In the genomic region with DNA sequence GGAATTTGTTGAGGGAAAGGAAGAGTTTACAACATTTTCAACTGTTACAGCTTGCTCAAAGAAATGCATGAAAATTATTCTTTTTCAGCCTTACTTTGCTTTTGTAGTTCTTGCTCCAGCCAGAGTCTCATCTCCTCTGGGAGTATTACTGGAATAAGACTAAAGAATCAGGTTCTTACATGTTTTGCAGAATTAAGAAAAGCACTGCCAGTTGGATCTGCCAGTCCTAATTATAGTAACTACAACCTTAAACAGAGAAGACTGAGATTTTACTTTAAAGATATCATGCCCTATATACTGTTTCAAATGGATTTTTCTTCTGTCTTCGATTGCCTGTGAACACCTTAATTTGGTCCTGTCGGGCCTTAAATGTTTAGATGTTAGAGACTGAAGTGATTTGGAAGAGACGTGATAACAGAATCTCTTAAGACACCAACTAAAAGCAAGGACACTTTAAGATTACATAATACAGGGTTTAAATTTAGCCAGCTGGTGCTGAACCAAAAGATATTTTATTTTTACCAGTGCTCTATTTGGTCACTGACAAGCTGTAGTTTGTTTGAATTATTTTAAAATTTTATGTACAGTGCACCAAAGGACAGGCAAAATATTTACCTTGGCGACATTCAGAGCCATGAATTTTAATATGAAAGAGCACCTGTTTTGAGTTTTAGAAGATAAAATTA, we compare ENCODE assay signal across 23 cellular contexts.
DNase-seq lines count a peak whose midpoint lies in the region; ATAC-seq and TF ChIP-seq lines count a peak whose summit lies in the region.
"Had no signal": no experiment of that assay in that cellular context is flagged by ENCODE, and none has a peak within 500 bp of the region (broad histone marks: within the 10 kb centered on the region; RNA-seq: fewer than 3 reads in every experiment).

No MANE protein-coding gene starts in this region.

- H3K27me3 ChIP-seq in tibial artery: no peaks in the 10 kb centered on the region
- H3K27me3 ChIP-seq: ovary, transverse colon had no signal

- TF ChIP-seq CTCF in nephron (IDR thresholded peaks at IDR 0.05; ENCODE audit: unreplicated experiment in 3 of 3) (no peak), tibial artery (IDR thresholded peaks at IDR 0.05) (no peak)

- H3K4me3 ChIP-seq in tibial artery: no peak overlapping the region
- H3K4me3 ChIP-seq: lower lobe of right lung, ovary, skin epidermis, transverse colon had no signal

- no peaks in the 10 kb centered on the region for H3K27me3 Mint-ChIP-seq in nephron (ENCODE audit: low read depth)
- H3K27me3 Mint-ChIP-seq: activated CD4-positive, alpha-beta memory T cell treated with anti-CD3 and anti-CD28 coated beads for 36 hours; stimulated activated naive B cell treated with anti-CD40 and anti-IgM and Interleukin-4, amounts not matched to agents 10 μg/mL and 1 μg/mL and 100 μg/mL, for 72 hours had no signal

- peak; percentile 80 for ATAC-seq in Right ventricle myocardium superior (ENCODE audit: poor library complexity)
- no peak for ATAC-seq in HG03196 (IDR thresholded peaks at IDR 0.05; ENCODE audit: unreplicated experiment)
- ATAC-seq: lower lobe of right lung; stimulated activated naive B cell treated with anti-CD40 and anti-IgM and Interleukin-4, amounts not matched to agents 10 μg/mL and 1 μg/mL and 100 μg/mL, for 72 hours had no signal

- H3K9me3 ChIP-seq in tibial artery: no peaks in the 10 kb centered on the region
- H3K9me3 ChIP-seq: lower lobe of right lung, ovary, transverse colon had no signal

- no peaks in the 10 kb centered on the region for H3K9me3 Mint-ChIP-seq in nephron
- H3K9me3 Mint-ChIP-seq: activated CD4-positive, alpha-beta memory T cell treated with anti-CD3 and anti-CD28 coated beads for 36 hours; endodermal cell; stimulated activated naive B cell treated with anti-CD40 and anti-IgM and Interleukin-4, amounts not matched to agents 10 μg/mL and 1 μg/mL and 100 μg/mL, for 72 hours had no signal

- no peaks in the 10 kb centered on the region for H3K36me3 ChIP-seq in tibial artery
- H3K36me3 ChIP-seq: lower lobe of right lung, ovary, transverse colon had no signal

- peaks cover 44% of the 10 kb centered on the region for H3K4me1 Mint-ChIP-seq in nephron
- H3K4me1 Mint-ChIP-seq: stimulated activated naive B cell treated with anti-CD40 and anti-IgM and Interleukin-4, amounts not matched to agents 10 μg/mL and 1 μg/mL and 100 μg/mL, for 72 hours had no signal

- H3K4me3 Mint-ChIP-seq in nephron: peak overlapping the region; percentile 28 to 80 (median 66)
- H3K4me3 Mint-ChIP-seq: activated CD4-positive, alpha-beta memory T cell treated with anti-CD3 and anti-CD28 coated beads for 36 hours; endodermal cell; stimulated activated naive B cell treated with anti-CD40 and anti-IgM and Interleukin-4, amounts not matched to agents 10 μg/mL and 1 μg/mL and 100 μg/mL, for 72 hours had no signal

- H3K36me3 Mint-ChIP-seq in nephron (ENCODE audit: low read depth): no peaks in the 10 kb centered on the region
- H3K36me3 Mint-ChIP-seq: activated CD4-positive, alpha-beta memory T cell treated with anti-CD3 and anti-CD28 coated beads for 36 hours; stimulated activated naive B cell treated with anti-CD40 and anti-IgM and Interleukin-4, amounts not matched to agents 10 μg/mL and 1 μg/mL and 100 μg/mL, for 72 hours had no signal

- intact Hi-C loops in Right ventricle myocardium superior (cut with DNase I): no loop called here
- intact Hi-C loops in tibial artery (cut with DNase I; ENCODE audit: low total_unique reads): no loop called here

- peak overlapping the region in 2 of 3 experiments; percentile 60 to 67 for H3K27ac Mint-ChIP-seq in nephron
- H3K27ac Mint-ChIP-seq: activated CD4-positive, alpha-beta memory T cell treated with anti-CD3 and anti-CD28 coated beads for 36 hours; endodermal cell; stimulated activated naive B cell treated with anti-CD40 and anti-IgM and Interleukin-4, amounts not matched to agents 10 μg/mL and 1 μg/mL and 100 μg/mL, for 72 hours had no signal

- DNase-seq in cerebellar cortex (ENCODE audit: low spot score) (peak; percentile 78), Right ventricle myocardium superior (no peak), tibial artery (no peak), NCI-H446 (lab: John Stamatoyannopoulos, UW) (no peak), foreskin melanocyte (no peak)
- DNase-seq: activated CD4-positive, alpha-beta memory T cell treated with anti-CD3 and anti-CD28 coated beads for 36 hours; activated CD4-positive, CD25-positive, alpha-beta regulatory T cell; activated naive CD4-positive, alpha-beta T cell; AML-193; amygdala; endodermal cell; H7; Karpas-422; lower lobe of right lung; NCI-H2029; ovary; stimulated activated CD4-positive, alpha-beta T cell treated with anti-CD3 and anti-CD28 coated beads, Interleukin-2, amount 100 ng/mL, for 24 hours; stimulated activated naive B cell treated with anti-CD40 and anti-IgM and Interleukin-4, amounts not matched to agents 10 μg/mL and 1 μg/mL and 100 μg/mL, for 72 hours; T-helper 9 cell; transverse colon had no signal

- peaks cover 0 to 61% (median 32%) of the 10 kb centered on the region in 4 donors for H3K4me1 ChIP-seq in tibial artery
- H3K4me1 ChIP-seq: lower lobe of right lung had no signal

- peak overlapping the region; percentile 27 to 44 for H3K27ac ChIP-seq in tibial artery
- H3K27ac ChIP-seq: lower lobe of right lung, skin epidermis had no signal
